Comparison of ENCODE assay signal across 12 cellular contexts in genomic region chr6:32164295-32164694, GRCh38. TPM values are rescaled to one million over a fixed set of nuclear protein-coding genes. Genes with fewer than 3 reads are reported as not detected.
DNase-seq lines count a peak whose midpoint lies in the region; TF ChIP-seq lines count a peak whose summit lies in the region.
"Had no signal": no experiment of that assay in that cellular context is flagged by ENCODE, and none has a peak within 500 bp of the region (broad histone marks: within the 10 kb centered on the region; RNA-seq: fewer than 3 reads in every experiment).

EGFL8 (plus strand) TSS chr6:32164595; CDS start chr6:32166166, 1,571 bp downstream.

- peaks cover 0 to 7% of the 10 kb centered on the region in 2 donors for H3K4me1 ChIP-seq in muscle layer of duodenum (ENCODE audit: control insufficient read depth in 1 of 2, insufficient read depth in 2 of 2, low read length in 2 of 2)

- no peak for DNase-seq in RWPE1 (ENCODE audit: low spot score)
- no peak for DNase-seq in COLO668 (lab: John Stamatoyannopoulos, UW; ENCODE audit: unreplicated experiment)
- no peak for DNase-seq in globus pallidus (ENCODE audit: low spot score)
- no peak for DNase-seq in RKO (ENCODE audit: low spot score)
- DNase-seq in NCI-H2171 (lab: John Stamatoyannopoulos, UW), result no peak
- DNase-seq: activated T-cell treated with anti-CD3 and anti-CD28 coated beads, Interleukin-2, amount 50 U/mL, for 1 hour; H7; KG1; kidney glomerular epithelial cell had no signal

- no peaks in the 10 kb centered on the region for H3K27me3 ChIP-seq in muscle layer of duodenum (ENCODE audit: low read depth, low read length)

- H3K9me3 ChIP-seq in muscle layer of duodenum (ENCODE audit: control insufficient read depth in 1 of 2, low read length in 2 of 2), result no peaks in the 10 kb centered on the region

- TF ChIP-seq CTCF in RWPE1 (conservative IDR thresholded peaks at IDR 0.05; ENCODE audit: low read depth), result no peak

- POLR2A ChIA-PET in RWPE1 (lab: Yijun Ruan, JAX; ENCODE audit: low non-redundant PET), result no interaction called here

- CTCF ChIA-PET in RWPE1 (lab: Yijun Ruan, JAX), result interaction anchor here (0.9 kb wide), 1 partner anchor 29 kb away, joined by 3 read pairs; no protein-coding TSS in a partner anchor

- no peak within 1 kb of the TSS for H3K4me3 ChIP-seq in muscle layer of duodenum (ENCODE audit: low read depth in 1 of 2, low read length in 2 of 2)

- H3K27ac ChIP-seq in RWPE1 (peak within 1 kb of the TSS; percentile 9; the same call in 1 of the 2 replicates), cingulate gyrus (ENCODE audit: low read depth, low read length) (peak within 1 kb of the TSS; percentile 79), muscle layer of duodenum (ENCODE audit: low read length) (peak within 1 kb of the TSS; percentile 30), temporal lobe (ENCODE audit: low read depth, low read length) (peak within 1 kb of the TSS; percentile 86)

- H3K36me3 ChIP-seq in muscle layer of duodenum (ENCODE audit: control insufficient read depth in 1 of 2, insufficient read depth in 2 of 2, low read length in 2 of 2), result peaks cover 22 to 48% of the 10 kb centered on the region in 2 donors

RNA-seq across cellular contexts. Expression of gene EGFL8, which starts in this region (rescaled TPM):
- total RNA-seq in temporal lobe, result 6.6 TPM

Comparison
In these comparisons a context has a peak if more than half of its experiments do, and no peak if none do; other contexts are left out.
1. H3K27ac ChIP-seq: peak in every context shown above with its lines; median percentile 86 in temporal lobe; 79 in cingulate gyrus; 30 in muscle layer of duodenum; 9 in RWPE1.